Comparison of ENCODE assay signal across 2 cellular contexts in the genomic region with DNA sequence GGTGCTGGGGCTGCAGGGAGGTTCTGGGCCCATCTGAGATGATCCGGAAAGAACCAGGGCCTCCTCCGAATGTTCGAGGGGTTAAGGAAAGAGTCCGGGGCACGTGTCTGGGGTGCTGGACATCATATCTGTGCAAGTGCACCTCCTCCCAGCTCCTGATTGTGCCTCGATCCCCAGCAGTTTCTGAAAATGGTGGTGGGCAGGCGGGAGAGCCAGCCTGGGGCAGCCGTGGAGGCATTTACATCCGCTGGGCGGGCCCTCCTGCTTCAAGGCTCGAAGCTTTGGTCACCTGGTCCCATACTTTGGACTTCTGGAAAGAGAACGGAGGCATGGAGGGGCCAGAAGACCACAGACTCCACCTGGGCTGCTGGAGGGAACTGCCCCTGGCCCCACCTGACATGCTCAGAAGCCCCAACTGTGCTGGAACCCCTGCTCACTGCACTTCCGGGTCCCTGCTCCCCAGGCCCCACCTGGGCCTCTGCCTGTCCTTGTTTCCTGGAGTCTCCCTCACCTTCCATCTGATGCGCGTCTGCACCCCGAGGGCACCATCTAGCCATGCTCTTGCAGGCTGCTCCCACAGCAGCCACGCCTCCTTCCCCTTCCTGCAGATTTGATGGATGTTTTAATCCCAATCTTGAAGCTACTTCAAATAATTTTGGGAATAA.
TF ChIP-seq lines count a peak whose summit lies in the region.

No MANE protein-coding gene starts in this region.

TF ChIP-seq in neural cell, 6 proteins besides CTCF, POLR2A, EP300 and RAD21 (continued from another document):
- TF ChIP-seq REST (IDR thresholded peaks at IDR 0.05; ENCODE audit: borderline replicate concordance) = no peak

TF ChIP-seq in HepG2, 621 proteins besides CTCF, POLR2A, EP300 and RAD21:
- TF ChIP-seq, protein P1, sequence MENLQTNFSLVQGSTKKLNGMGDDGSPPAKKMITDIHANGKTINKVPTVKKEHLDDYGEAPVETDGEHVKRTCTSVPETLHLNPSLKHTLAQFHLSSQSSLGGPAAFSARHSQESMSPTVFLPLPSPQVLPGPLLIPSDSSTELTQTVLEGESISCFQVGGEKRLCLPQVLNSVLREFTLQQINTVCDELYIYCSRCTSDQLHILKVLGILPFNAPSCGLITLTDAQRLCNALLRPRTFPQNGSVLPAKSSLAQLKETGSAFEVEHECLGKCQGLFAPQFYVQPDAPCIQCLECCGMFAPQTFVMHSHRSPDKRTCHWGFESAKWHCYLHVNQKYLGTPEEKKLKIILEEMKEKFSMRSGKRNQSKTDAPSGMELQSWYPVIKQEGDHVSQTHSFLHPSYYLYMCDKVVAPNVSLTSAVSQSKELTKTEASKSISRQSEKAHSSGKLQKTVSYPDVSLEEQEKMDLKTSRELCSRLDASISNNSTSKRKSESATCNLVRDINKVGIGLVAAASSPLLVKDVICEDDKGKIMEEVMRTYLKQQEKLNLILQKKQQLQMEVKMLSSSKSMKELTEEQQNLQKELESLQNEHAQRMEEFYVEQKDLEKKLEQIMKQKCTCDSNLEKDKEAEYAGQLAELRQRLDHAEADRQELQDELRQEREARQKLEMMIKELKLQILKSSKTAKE (CRISPR knock-in tag; IDR thresholded peaks at IDR 0.05; ENCODE audit: borderline replicate concordance) = no peak
- TF ChIP-seq KLF6 (CRISPR knock-in tag; IDR thresholded peaks at IDR 0.05) (no peak), JUN (CRISPR knock-in tag; IDR thresholded peaks at IDR 0.05) (no peak), KAT8 (CRISPR knock-in tag; IDR thresholded peaks at IDR 0.05) (no peak), ZNF615 (CRISPR knock-in tag; IDR thresholded peaks at IDR 0.05; ENCODE audit: borderline replicate concordance) (no peak), ELF4 (CRISPR knock-in tag; IDR thresholded peaks at IDR 0.05; ENCODE audit: borderline replicate concordance) (no peak), IKZF1 (IDR thresholded peaks at IDR 0.05) (no peak), ZNF230 (CRISPR knock-in tag; IDR thresholded peaks at IDR 0.05) (no peak), ZNF256 (CRISPR knock-in tag; conservative IDR thresholded peaks at IDR 0.05) (no peak), ZBTB3 (CRISPR knock-in tag; IDR thresholded peaks at IDR 0.05; ENCODE audit: borderline replicate concordance, low read depth) (no peak)
